ENCODE assay signal across 8 cellular contexts in genomic region chr2:32356735-32357544, GRCh38. TPM values are rescaled to one million over a fixed set of nuclear protein-coding genes. Genes with fewer than 3 reads are reported as not detected.
DNase-seq lines count a peak whose midpoint lies in the region; ATAC-seq lines count a peak whose summit lies in the region.

TSS of gene BIRC6 (plus strand) at chr2:32357023. CDS start at chr2:32357162, 139 bp downstream.

- peaks cover 0 to 1% (median 0%) of the 10 kb centered on the region in 3 donors for H3K9me3 Mint-ChIP-seq in IgD-negative memory B cell

- DNase-seq in DMS114 treated with DMSO at 0.1 percent for 48 hours (lab: John Stamatoyannopoulos, UW; ENCODE audit: unreplicated experiment) (peak; percentile 88), OCI-M1 (lab: John Stamatoyannopoulos, UW) (peak; percentile 98), activated T-cell treated with anti-CD3 and anti-CD28 coated beads for 24 hours (ENCODE audit: low read depth) (peak; percentile 95), epidermal melanocyte (ENCODE audit: insufficient read length, low spot score) (peak; percentile 98), middle frontal gyrus (ENCODE audit: extremely low spot score, low spot score) (peak; percentile 98)
- peak; percentile 84 to 85 for DNase-seq in stimulated activated CD8-positive, alpha-beta memory T cell treated with anti-CD3 and anti-CD28 coated beads, Interleukin-2, amount 100 ng/mL, for 1 hour (ENCODE audit: low read depth in 2 of 2)

- peaks cover 34 to 43% (median 38%) of the 10 kb centered on the region in 3 donors for H3K4me1 Mint-ChIP-seq in IgD-negative memory B cell

- H3K36me3 Mint-ChIP-seq in IgD-negative memory B cell, result peaks cover 2% of the 10 kb centered on the region

- H3K27me3 Mint-ChIP-seq in IgD-negative memory B cell, result no peaks in the 10 kb centered on the region

- peak; percentile 80 for ATAC-seq in GM21576 (IDR thresholded peaks at IDR 0.05; ENCODE audit: unreplicated experiment)

- peak within 1 kb of the TSS; percentile 75 to 96 (median 77) for H3K27ac Mint-ChIP-seq in IgD-negative memory B cell

- H3K4me3 Mint-ChIP-seq in IgD-negative memory B cell, result peak within 1 kb of the TSS; percentile 76 to 96 (median 90)

RNA-seq across cellular contexts. Expression of gene BIRC6, which starts in this region (rescaled TPM):
- 23.0 TPM for polyA plus RNA-seq in IgD-negative memory B cell

Comparison
In these comparisons a context has a peak if more than half of its experiments do, and no peak if none do; other contexts are left out.
1. Peak in every context shown above with its lines: DNase-seq and ATAC-seq.